ENCODE assay signal across 8 cellular contexts in genomic region chr2:38508311-38509039, GRCh38.
DNase-seq lines count a peak whose midpoint lies in the region; ATAC-seq and TF ChIP-seq lines count a peak whose summit lies in the region.

No MANE protein-coding gene starts in this region.

- CTCF ChIA-PET in WTC11 (lab: Charles Lee): interaction anchor here (0.5 to 2.7 kb wide), 42 partner anchors 9 to 1029 kb away, joined by 3 to 50 read pairs (median 5); partner anchors contain the start of genes ATL2 and CYP1B1

- no peaks in the 10 kb centered on the region for H3K36me3 ChIP-seq in DND-41 (ENCODE audit: insufficient read depth, low read length)

- peaks cover 2% of the 10 kb centered on the region; the same call in 1 of the 2 replicates for H3K4me1 ChIP-seq in DND-41 (ENCODE audit: insufficient read depth, low read length)

- H3K79me2 ChIP-seq in DND-41 (ENCODE audit: insufficient read depth, low read length): no peaks in the 10 kb centered on the region

- TF ChIP-seq CTCF in DND-41 (IDR thresholded peaks at IDR 0.05; ENCODE audit: borderline replicate concordance, extremely low read depth, low read length, poor library complexity, severe bottlenecking) (peak; percentile 88), WTC11 (IDR thresholded peaks at IDR 0.05) (peak; percentile 69)

- H3K4me1 Mint-ChIP-seq in WTC11: peaks cover 11% of the 10 kb centered on the region

- 0 out of 2 replicates have a peak, but pooled peaks cover under 1% of the 10 kb centered on the region for H3K9me3 Mint-ChIP-seq in WTC11

- no peak overlapping the region for H3K27ac Mint-ChIP-seq in WTC11

- H2AFZ ChIP-seq in DND-41 (ENCODE audit: low read depth, low read length): 0 out of 2 replicates have a peak overlapping the region, but pooled peaks have one; percentile 28

- ATAC-seq in DND-41 (ENCODE audit: insufficient read depth, low read depth) (peak; percentile 90), HG02642 (IDR thresholded peaks at IDR 0.05; ENCODE audit: poor library complexity, unreplicated experiment) (peak; percentile 80), WTC11 (peak; percentile 91), left colon (peak; percentile 93), HG03175 (IDR thresholded peaks at IDR 0.05; ENCODE audit: unreplicated experiment) (no peak)

- H3K4me2 ChIP-seq in DND-41 (ENCODE audit: insufficient read depth, low read length): no peak overlapping the region

- H3K9ac ChIP-seq in DND-41 (ENCODE audit: low read depth, low read length): no peak overlapping the region

- peaks cover 3% of the 10 kb centered on the region for H3K27me3 ChIP-seq in DND-41 (ENCODE audit: insufficient read depth, low read length, poor library complexity)

- H3K27me3 Mint-ChIP-seq in WTC11 (ENCODE audit: low read depth): peaks cover 17% of the 10 kb centered on the region

- no peaks in the 10 kb centered on the region for H3K9me3 ChIP-seq in DND-41 (ENCODE audit: insufficient read depth, low read length, severe bottlenecking)

- H3K4me3 ChIP-seq in DND-41 (ENCODE audit: low read depth in 1 of 2, low read length in 2 of 2): no peak overlapping the region

- no peak overlapping the region for H3K27ac ChIP-seq in DND-41 (ENCODE audit: low read length)

- intact Hi-C loops in left colon (cut with DNase I, micrococcal nuclease): loop anchor here (5.0 kb wide), 2 partner anchors 186 to 191 kb away; no protein-coding TSS in a partner anchor

- H3K36me3 Mint-ChIP-seq in WTC11: no peaks in the 10 kb centered on the region

- H4K20me1 ChIP-seq in DND-41 (ENCODE audit: insufficient read depth, low read length): no peaks in the 10 kb centered on the region

- H3K4me3 Mint-ChIP-seq in WTC11: no peak overlapping the region

- POLR2A ChIA-PET in WTC11 (lab: Charles Lee): interaction anchor here (1.0 to 1.3 kb wide), 2 partner anchors 43 to 132 kb away, joined by 3 to 4 read pairs; no protein-coding TSS in a partner anchor

- DNase-seq in DND-41 (peak; percentile 81), NCI-H2171 treated with DMSO at 0.1 percent for 48 hours (lab: John Stamatoyannopoulos, UW) (peak; percentile 60), WTC11 (ENCODE audit: low spot score) (peak; percentile 93), left colon (peak; percentile 89 to 94)
- peak; percentile 59 for DNase-seq in central memory CD4-positive, alpha-beta T cell
- peak; percentile 82 to 83 for DNase-seq in stimulated activated CD4-positive, alpha-beta T cell treated with anti-CD3 and anti-CD28 coated beads, Interleukin-2, amount 100 ng/mL, for 48 hours

TF ChIP-seq in WTC11, 78 proteins besides CTCF, POLR2A, EP300 and RAD21:
- TF ChIP-seq, protein P1, sequence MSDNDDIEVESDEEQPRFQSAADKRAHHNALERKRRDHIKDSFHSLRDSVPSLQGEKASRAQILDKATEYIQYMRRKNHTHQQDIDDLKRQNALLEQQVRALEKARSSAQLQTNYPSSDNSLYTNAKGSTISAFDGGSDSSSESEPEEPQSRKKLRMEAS (CRISPR knock-in tag; IDR thresholded peaks at IDR 0.05): peak; percentile 87
- TF ChIP-seq FOXJ3 (CRISPR knock-in tag; IDR thresholded peaks at IDR 0.05; ENCODE audit: borderline replicate concordance) (no peak), CREM (CRISPR knock-in tag; IDR thresholded peaks at IDR 0.05) (peak; percentile 47; the same call in 1 of the 2 replicates)
